In genomic region chrX:39605866-39606265, GRCh38 we compare ENCODE assay signal across 8 cellular contexts.
"Had no signal": no experiment of that assay in that cellular context is flagged by ENCODE, and none has a peak within 500 bp of the region (broad histone marks: within the 10 kb centered on the region; RNA-seq: fewer than 3 reads in every experiment).

No MANE protein-coding gene starts in this region.

- DNase-seq: GDM1, GF-D8 had no signal

- H3K4me3 ChIP-seq: GM12878 had no signal

- FAIRE-seq: G401.6, GM12878, GM12891, GM12892, GM18507, GM19239 had no signal

- ATAC-seq: GM12878 had no signal
